In genomic region chr5:36369092-36369737, GRCh38 we compare ENCODE assay signal across 17 cellular contexts.
DNase-seq lines count a peak whose midpoint lies in the region; ATAC-seq and TF ChIP-seq lines count a peak whose summit lies in the region.
"Had no signal": no experiment of that assay in that cellular context is flagged by ENCODE, and none has a peak within 500 bp of the region (broad histone marks: within the 10 kb centered on the region; RNA-seq: fewer than 3 reads in every experiment).

No MANE protein-coding gene starts in this region.

- H3K27me3 ChIP-seq in GM23338 (ENCODE audit: insufficient read depth), result no peaks in the 10 kb centered on the region
- no peaks in the 10 kb centered on the region for H3K27me3 ChIP-seq in right atrium auricular region
- H3K27me3 ChIP-seq: BE2C, ovary had no signal

- no peaks in the 10 kb centered on the region for H3K27me3 Mint-ChIP-seq in GM23338 (ENCODE audit: insufficient read depth, low read depth, poor library complexity)
- H3K27me3 Mint-ChIP-seq: activated CD4-positive, alpha-beta T cell treated with anti-CD3 and anti-CD28 coated beads for 36 hours; brain; naive B cell had no signal

- no peaks in the 10 kb centered on the region for H3K4me1 Mint-ChIP-seq in GM23338
- H3K4me1 Mint-ChIP-seq: activated CD4-positive, alpha-beta T cell treated with anti-CD3 and anti-CD28 coated beads for 36 hours; brain; naive B cell had no signal

- TF ChIP-seq CTCF in GM23338 (conservative IDR thresholded peaks at IDR 0.05; ENCODE audit: low read depth in 2 of 2), result no peak
- no peak for TF ChIP-seq CTCF in cardiac fibroblast (IDR thresholded peaks at IDR 0.05; ENCODE audit: low read depth, low read length)
- no peak for TF ChIP-seq CTCF in right atrium auricular region (IDR thresholded peaks at IDR 0.05)

- H3K36me3 ChIP-seq in GM23338 (ENCODE audit: insufficient read depth), result no peaks in the 10 kb centered on the region
- H3K36me3 ChIP-seq in right atrium auricular region, result no peaks in the 10 kb centered on the region
- H3K36me3 ChIP-seq: BE2C, ovary had no signal

- no peak overlapping the region for H3K27ac Mint-ChIP-seq in GM23338
- H3K27ac Mint-ChIP-seq: activated CD4-positive, alpha-beta T cell treated with anti-CD3 and anti-CD28 coated beads for 36 hours; brain; T-helper 17 cell had no signal

- no peaks in the 10 kb centered on the region for H3K9me3 Mint-ChIP-seq in GM23338

- H4K20me1 ChIP-seq in GM23338 (replicated peaks; ENCODE audit: insufficient read depth), result no peaks in the 10 kb centered on the region

- no peaks in the 10 kb centered on the region for H3K9me3 ChIP-seq in right atrium auricular region
- H3K9me3 ChIP-seq: BE2C, ovary had no signal

- H2AFZ ChIP-seq in GM23338, result 0 out of 2 replicates have a peak overlapping the region, but pooled peaks have one; percentile 18

- DNase-seq in GM23338 (ENCODE audit: low spot score), result no peak
- peak; percentile 40 for DNase-seq in NCI-H226
- peak; percentile 41 to 49 for DNase-seq in cardiac fibroblast (ENCODE audit: low read depth in 2 of 2)
- DNase-seq in renal cortical epithelial cell (ENCODE audit: low read depth), result peak; percentile 51
- DNase-seq in NCI-H748 treated with DMSO at 0.1 percent for 48 hours (lab: John Stamatoyannopoulos, UW), result no peak
- no peak for DNase-seq in right atrium auricular region (ENCODE audit: low spot score)
- DNase-seq in stimulated activated naive CD4-positive, alpha-beta T cell (lab: John Stamatoyannopoulos, UW), result no peak
- no peak for DNase-seq in AG08395 (ENCODE audit: low spot score)
- DNase-seq: activated CD4-positive, alpha-beta T cell treated with anti-CD3 and anti-CD28 coated beads for 36 hours; BE2C; naive B cell; NCI-H345; ovary; small intestine; T-helper 17 cell had no signal

- H3K4me3 ChIP-seq in GM23338, result no peak overlapping the region
- H3K4me3 ChIP-seq in cardiac fibroblast (replicated peaks in 1 of 2; ENCODE audit: low read depth in 2 of 2, low read length in 2 of 2), result no peak overlapping the region
- no peak overlapping the region for H3K4me3 ChIP-seq in right atrium auricular region
- H3K4me3 ChIP-seq: ovary had no signal

- no peaks in the 10 kb centered on the region for H3K4me1 ChIP-seq in GM23338 (ENCODE audit: insufficient read depth)
- peaks cover 0 to 5% of the 10 kb centered on the region in 2 donors for H3K4me1 ChIP-seq in right atrium auricular region
- H3K4me1 ChIP-seq: BE2C had no signal

- H3K9me2 ChIP-seq in GM23338 (ENCODE audit: insufficient read depth), result no peaks in the 10 kb centered on the region

- no peaks in the 10 kb centered on the region for H3F3A ChIP-seq in GM23338 (replicated peaks; ENCODE audit: low read depth)

- H3K4me3 Mint-ChIP-seq in GM23338, result no peak overlapping the region
- H3K4me3 Mint-ChIP-seq: activated CD4-positive, alpha-beta T cell treated with anti-CD3 and anti-CD28 coated beads for 36 hours; brain; naive B cell; T-helper 17 cell had no signal

- H3K27ac ChIP-seq in GM23338 (ENCODE audit: low read depth) (no peak overlapping the region), right atrium auricular region (no peak overlapping the region)
- H3K27ac ChIP-seq: ovary had no signal

- H3K36me3 Mint-ChIP-seq in GM23338 (ENCODE audit: low read depth), result no peaks in the 10 kb centered on the region
- H3K36me3 Mint-ChIP-seq: brain, naive B cell had no signal

- H3K79me2 ChIP-seq in GM23338 (replicated peaks; ENCODE audit: insufficient read depth), result no peaks in the 10 kb centered on the region

- H3K4me2 ChIP-seq in GM23338, result no peak overlapping the region

- ATAC-seq in GM23338, result no peak
- ATAC-seq: activated CD4-positive, alpha-beta T cell treated with anti-CD3 and anti-CD28 coated beads for 36 hours; Right ventricle myocardium inferior; T-helper 17 cell had no signal

TF ChIP-seq in GM23338, 12 proteins besides CTCF, POLR2A, EP300 and RAD21 (continues in another document):
- TF ChIP-seq ZNF462 (CRISPR knock-in tag; IDR thresholded peaks at IDR 0.05) (no peak), EZH2phosphoT487 (IDR thresholded peaks at IDR 0.05; ENCODE audit: unreplicated experiment) (no peak), JUNB (IDR thresholded peaks at IDR 0.05; ENCODE audit: unreplicated experiment) (no peak), NANOG (IDR thresholded peaks at IDR 0.05; ENCODE audit: borderline replicate concordance) (no peak), STAT1 (IDR thresholded peaks at IDR 0.05; ENCODE audit: unreplicated experiment) (no peak), ZNF331 (CRISPR knock-in tag; IDR thresholded peaks at IDR 0.05; ENCODE audit: low read depth) (no peak), EZH2 (IDR thresholded peaks at IDR 0.05; ENCODE audit: low read depth, unreplicated experiment) (no peak), ZNF114 (CRISPR knock-in tag; IDR thresholded peaks at IDR 0.05) (no peak), ETS1 (IDR thresholded peaks at IDR 0.05) (no peak), POLR2AphosphoS5 (IDR thresholded peaks at IDR 0.05; ENCODE audit: low read depth) (no peak), CREB1 (CRISPR knock-in tag; IDR thresholded peaks at IDR 0.05; ENCODE audit: low read depth) (no peak)

Comparison
In these comparisons a context has a peak if more than half of its experiments do, and no peak if none do; other contexts are left out.
1. DNase-seq: peak in NCI-H226 (single experiment), cardiac fibroblast (2 of 2) and renal cortical epithelial cell (single experiment); none in GM23338 (single experiment), NCI-H748 treated with DMSO at 0.1 percent for 48 hours (single experiment), right atrium auricular region (single experiment), stimulated activated naive CD4-positive, alpha-beta T cell (0 of 6) and AG08395 (single experiment).